ENCODE assay signal across 9 cellular contexts in genomic region chr18:43248610-43249249, GRCh38. TPM values are rescaled to one million over a fixed set of nuclear protein-coding genes. Genes with fewer than 3 reads are reported as not detected.
"Had no signal": no experiment of that assay in that cellular context is flagged by ENCODE, and none has a peak within 500 bp of the region (broad histone marks: within the 10 kb centered on the region; RNA-seq: fewer than 3 reads in every experiment).

No MANE protein-coding gene starts in this region.

- H3K4me3 ChIP-seq: GM23338, K562 had no signal

- ATAC-seq: GM23338, K562 had no signal

- DNase-seq: H9, HCEC 1CT, IMR-90 had no signal

- H3K27ac ChIP-seq: HL-60 had no signal

- FAIRE-seq: H1, H54, K562 had no signal

RNA-seq across cellular contexts. Expression of gene SYT4, which starts 28.6 kb away (rescaled TPM):
- total RNA-seq: HT1080, IMR-90, K562 had no signal
